8 cellular contexts compared by ENCODE assay signal in the genomic region with DNA sequence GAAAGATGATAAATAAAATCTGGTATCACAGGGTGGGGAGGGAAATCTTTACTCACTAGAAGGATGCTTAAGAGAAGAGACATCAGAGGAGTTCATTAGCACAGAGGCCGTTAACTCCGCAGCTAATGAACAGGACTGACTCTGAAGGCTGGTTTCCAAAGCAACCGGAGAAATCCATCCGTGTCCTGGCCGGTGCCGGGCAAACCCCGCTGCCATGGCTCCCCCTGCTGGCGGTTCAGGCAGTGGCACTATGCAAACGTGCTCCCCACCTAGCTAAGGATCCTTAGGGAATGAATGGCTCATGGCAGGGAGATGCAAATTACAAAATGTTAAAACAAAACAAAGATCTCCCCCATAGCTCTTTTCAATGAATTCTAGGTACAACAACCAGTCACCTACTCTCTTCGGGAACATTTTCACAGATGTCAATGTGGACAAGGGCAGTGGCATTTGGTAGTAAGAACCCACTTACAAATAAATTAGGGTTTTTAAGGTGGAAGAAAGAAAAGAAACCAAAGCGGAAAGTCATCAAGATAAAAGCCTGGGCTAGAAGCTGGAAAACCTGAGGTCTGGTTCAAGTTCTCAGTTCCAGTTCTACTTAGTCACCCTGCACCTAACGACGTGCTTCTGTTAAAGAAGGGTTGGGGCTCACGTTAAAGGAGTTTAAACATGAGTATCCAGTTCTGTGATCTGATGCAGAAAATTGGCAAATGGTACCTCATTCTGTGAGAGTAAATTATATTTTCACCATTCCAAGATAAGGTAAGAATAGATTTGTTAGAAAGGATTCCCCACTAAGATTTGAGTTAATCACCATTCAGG.
DNase-seq lines count a peak whose midpoint lies in the region; ATAC-seq and TF ChIP-seq lines count a peak whose summit lies in the region.

No MANE protein-coding gene starts in this region.

- TF ChIP-seq CTCF in HFFc6 (IDR thresholded peaks at IDR 0.05) (peak; percentile 99), mucosa of descending colon (IDR thresholded peaks at IDR 0.05) (peak; percentile 89)

- peaks cover 15% of the 10 kb centered on the region; the same call in 1 of the 2 replicates for H3K27me3 Mint-ChIP-seq in HFFc6 (ENCODE audit: insufficient read depth)

- intact Hi-C loops in mucosa of descending colon (cut with DNase I, micrococcal nuclease) = no loop called here

- H3K4me1 Mint-ChIP-seq in HFFc6 (ENCODE audit: low read depth) = peaks cover 21% of the 10 kb centered on the region

- H3K4me1 ChIP-seq in mucosa of descending colon (ENCODE audit: low read depth) = no peaks in the 10 kb centered on the region

- no peak overlapping the region for H3K4me3 Mint-ChIP-seq in HFFc6

- H3K36me3 Mint-ChIP-seq in HFFc6 (ENCODE audit: low read depth) = no peaks in the 10 kb centered on the region

- peak; percentile 35 for DNase-seq in GM04504 (ENCODE audit: low read depth)
- peak; percentile 65 for DNase-seq in HFFc6
- DNase-seq in NCI-H345 treated with DMSO at 0.1 percent for 48 hours (lab: John Stamatoyannopoulos, UW; ENCODE audit: unreplicated experiment) = peak; percentile 3
- DNase-seq in activated CD8-positive, alpha-beta memory T cell treated with anti-CD3 and anti-CD28 coated beads for 48 hours (ENCODE audit: low read depth in 2 of 3, low spot score in 2 of 3) = peak; percentile 29 to 62 (median 52)
- peak; percentile 46 for DNase-seq in epidermal melanocyte (ENCODE audit: insufficient read length, low spot score)
- DNase-seq in mucosa of descending colon = peak in 2 of 3 donors; percentile 80 to 83
- DNase-seq in stimulated activated CD8-positive, alpha-beta memory T cell treated with anti-CD3 and anti-CD28 coated beads, Interleukin-4, amount 100 ng/mL, for 48 hours = peak; percentile 90

- ATAC-seq in mucosa of descending colon (peak; percentile 93), HG02840 (IDR thresholded peaks at IDR 0.05; ENCODE audit: low FRiP score, unreplicated experiment) (no peak)

- no peaks in the 10 kb centered on the region for H3K36me3 ChIP-seq in mucosa of descending colon (ENCODE audit: low read depth)

- H3K9me3 ChIP-seq in mucosa of descending colon = no peaks in the 10 kb centered on the region

- H3K4me3 ChIP-seq in mucosa of descending colon = no peak overlapping the region

- H3K27ac Mint-ChIP-seq in HFFc6 = no peak overlapping the region

- H3K9me3 Mint-ChIP-seq in HFFc6 = no peaks in the 10 kb centered on the region

Comparison
In these comparisons a context has a peak if more than half of its experiments do, and no peak if none do; other contexts are left out.
1. DNase-seq: peak in every context shown above with its lines; median percentile 90 in stimulated activated CD8-positive, alpha-beta memory T cell treated with anti-CD3 and anti-CD28 coated beads, Interleukin-4, amount 100 ng/mL, for 48 hours; 82 in mucosa of descending colon; 65 in HFFc6; 52 in activated CD8-positive, alpha-beta memory T cell treated with anti-CD3 and anti-CD28 coated beads for 48 hours; 46 in epidermal melanocyte; 35 in GM04504; 3 in NCI-H345 treated with DMSO at 0.1 percent for 48 hours.